Comparison of ENCODE assay signal across 26 cellular contexts in genomic region chr7:44775383-44776107, GRCh38.
"Had no signal": no experiment of that assay in that cellular context is flagged by ENCODE, and none has a peak within 500 bp of the region (broad histone marks: within the 10 kb centered on the region; RNA-seq: fewer than 3 reads in every experiment).

No MANE protein-coding gene starts in this region.

- H3K36me3 ChIP-seq: gastroesophageal sphincter, heart right ventricle, left ventricle myocardium inferior, lower lobe of right lung, prostate gland, right atrium auricular region, sigmoid colon, stomach, thyroid gland had no signal

- H3K9me3 ChIP-seq: gastroesophageal sphincter, heart right ventricle, left ventricle myocardium inferior, lower lobe of right lung, prostate gland, right atrium auricular region, sigmoid colon, stomach, thyroid gland had no signal

- H3K4me1 ChIP-seq: foreskin keratinocyte, prostate gland had no signal

- FAIRE-seq: colon had no signal

- H3K4me3 ChIP-seq: dorsolateral prefrontal cortex, gastroesophageal sphincter, heart right ventricle, left ventricle myocardium inferior, lower lobe of right lung, prostate gland, right atrium auricular region, sigmoid colon, stomach, thyroid gland had no signal

- H3K27ac ChIP-seq: dorsolateral prefrontal cortex, epithelial cell of prostate, foreskin keratinocyte, gastroesophageal sphincter, heart right ventricle, left ventricle myocardium inferior, lower lobe of right lung, prostate gland, right atrium auricular region, sigmoid colon, stomach, thyroid gland had no signal

- DNase-seq: dorsolateral prefrontal cortex; effector CD4-positive, alpha-beta T cell; foreskin keratinocyte; glutamatergic neuron; heart right ventricle; hippocampal formation; immature natural killer cell; islet precursor cell; kidney glomerular epithelial cell; left colon; left ventricle myocardium inferior; lower lobe of right lung; natural killer cell; sigmoid colon; stimulated activated CD4-positive, alpha-beta T cell treated with anti-CD3 and anti-CD28 coated beads, Interleukin-2, amount 100 ng/mL, for 24 hours; stimulated activated CD4-positive, alpha-beta T cell treated with anti-CD3 and anti-CD28 coated beads, Interleukin-4, amount 100 ng/mL, for 24 hours; stimulated activated naive CD4-positive, alpha-beta T cell treated with Interleukin-2 at 50 U/mL for 16 hours; stomach; thyroid gland; trophoblast cell had no signal

- H3K27me3 ChIP-seq: dorsolateral prefrontal cortex, gastroesophageal sphincter, heart right ventricle, right atrium auricular region, sigmoid colon, stomach, thyroid gland had no signal

- ATAC-seq: foreskin keratinocyte; gastroesophageal sphincter; heart right ventricle; left colon; lower lobe of right lung; natural killer cell; stimulated activated effector memory CD8-positive, alpha-beta T cell treated with anti-CD3 and anti-CD28 coated beads, Interleukin-12 subunit alpha, Interleukin-12 subunit beta, amount 100 ng/mL, for 72 hours had no signal
